ENCODE assay signal across 18 cellular contexts in the genomic region with DNA sequence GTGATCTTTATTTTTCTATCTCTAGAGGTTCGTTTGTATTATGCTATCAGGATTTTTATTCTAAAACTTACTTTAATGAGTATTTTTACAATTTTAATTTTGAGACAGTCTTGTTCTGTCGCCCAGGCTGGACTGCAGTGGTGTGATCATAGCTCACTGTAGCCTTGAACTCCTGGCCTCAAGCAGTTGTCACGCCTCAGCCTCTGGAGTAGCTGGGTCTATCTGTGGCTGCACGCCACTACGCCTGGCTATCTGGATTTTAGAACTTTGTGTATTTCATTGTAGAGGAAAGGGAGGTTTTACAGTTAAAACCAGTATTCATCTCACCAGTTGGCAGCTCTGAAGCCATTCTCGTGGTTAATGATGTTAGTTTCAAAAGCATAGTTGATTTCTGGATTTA. TPM values are rescaled to one million over a fixed set of nuclear protein-coding genes. Genes with fewer than 3 reads are reported as not detected.
DNase-seq lines count a peak whose midpoint lies in the region; ATAC-seq and TF ChIP-seq lines count a peak whose summit lies in the region.
"Had no signal": no experiment of that assay in that cellular context is flagged by ENCODE, and none has a peak within 500 bp of the region (broad histone marks: within the 10 kb centered on the region; RNA-seq: fewer than 3 reads in every experiment).

No MANE protein-coding gene starts in this region.

- H3K4me3 Mint-ChIP-seq in activated CD4-positive, alpha-beta memory T cell treated with anti-CD3 and anti-CD28 coated beads, Interleukin-2, amount 10 ng/mL, durations not matched to agents 7 days and 5 days = no peak overlapping the region
- no peak overlapping the region for H3K4me3 Mint-ChIP-seq in activated CD4-positive, alpha-beta memory T cell treated with anti-CD3 and anti-CD28 coated beads for 36 hours

- intact Hi-C loops in activated CD4-positive, alpha-beta memory T cell treated with anti-CD3 and anti-CD28 coated beads for 36 hours (cut with micrococcal nuclease) = no loop called here
- intact Hi-C loops in heart right ventricle (cut with DNase I) (no loop called here), posterior vena cava (cut with DNase I) (no loop called here)

- CTCF ChIA-PET in activated CD4-positive, alpha-beta memory T cell treated with anti-CD3 and anti-CD28 coated beads, Interleukin-2, amount 10 ng/mL, durations not matched to agents 7 days and 5 days (lab: Charles Lee) = interaction anchor here (1.6 kb wide), 1 partner anchor 24 kb away, joined by 3 read pairs; no protein-coding TSS in a partner anchor
- CTCF ChIA-PET in activated CD4-positive, alpha-beta memory T cell treated with anti-CD3 and anti-CD28 coated beads for 36 hours (lab: Charles Lee) = no interaction called here

- H3K27me3 ChIP-seq in right atrium auricular region = no peaks in the 10 kb centered on the region
- no peaks in the 10 kb centered on the region for H3K27me3 ChIP-seq in heart right ventricle
- H3K27me3 ChIP-seq: BLaER1 treated with 17β-estradiol and CSF1 and Interleukin-3, amounts not matched to agents 10 nM and 100 nM; MG63 had no signal

- H3K4me1 ChIP-seq in right atrium auricular region (peaks cover 0 to 45% of the 10 kb centered on the region in 2 donors), heart right ventricle (peaks cover 6 to 48% (median 25%) of the 10 kb centered on the region in 9 donors)
- H3K4me1 ChIP-seq: HAP-1 had no signal

- WGBS in heart right ventricle, 2 donors = 85 to 86% methylated on average over 6 of the region's 6 CpGs

- no peaks in the 10 kb centered on the region for H3K9me3 Mint-ChIP-seq in activated CD4-positive, alpha-beta memory T cell treated with anti-CD3 and anti-CD28 coated beads, Interleukin-2, amount 10 ng/mL, durations not matched to agents 7 days and 5 days
- H3K9me3 Mint-ChIP-seq in activated CD4-positive, alpha-beta memory T cell treated with anti-CD3 and anti-CD28 coated beads for 36 hours = no peaks in the 10 kb centered on the region

- H3K27me3 Mint-ChIP-seq in activated CD4-positive, alpha-beta memory T cell treated with anti-CD3 and anti-CD28 coated beads, Interleukin-2, amount 10 ng/mL, durations not matched to agents 7 days and 5 days = no peaks in the 10 kb centered on the region
- no peaks in the 10 kb centered on the region for H3K27me3 Mint-ChIP-seq in activated CD4-positive, alpha-beta memory T cell treated with anti-CD3 and anti-CD28 coated beads for 36 hours

- H3K4me3 ChIP-seq in right atrium auricular region = no peak overlapping the region
- no peak overlapping the region for H3K4me3 ChIP-seq in heart right ventricle
- H3K4me3 ChIP-seq: BLaER1 treated with 17β-estradiol and CSF1 and Interleukin-3, amounts not matched to agents 10 nM and 100 nM; HAP-1; MG63 had no signal

- TF ChIP-seq CTCF in right atrium auricular region (IDR thresholded peaks at IDR 0.05) (no peak), heart right ventricle (IDR thresholded peaks at IDR 0.05) (no peak)

- no peaks in the 10 kb centered on the region for H3K9me3 ChIP-seq in right atrium auricular region
- H3K9me3 ChIP-seq in heart right ventricle = peaks cover 0 to 7% (median 0%) of the 10 kb centered on the region in 11 donors
- H3K9me3 ChIP-seq: BLaER1 treated with 17β-estradiol and CSF1 and Interleukin-3, amounts not matched to agents 10 nM and 100 nM; HAP-1; MG63 had no signal

- POLR2A ChIA-PET in activated CD4-positive, alpha-beta memory T cell treated with anti-CD3 and anti-CD28 coated beads, Interleukin-2, amount 10 ng/mL, durations not matched to agents 7 days and 5 days (lab: Charles Lee) = no interaction called here
- POLR2A ChIA-PET in activated CD4-positive, alpha-beta memory T cell treated with anti-CD3 and anti-CD28 coated beads for 36 hours (lab: Charles Lee) = no interaction called here

- H3K36me3 ChIP-seq in right atrium auricular region (peaks cover 87% of the 10 kb centered on the region), heart right ventricle (peaks cover 0 to 98% (median 51%) of the 10 kb centered on the region in 9 donors)

- ATAC-seq in heart right ventricle = no peak
- ATAC-seq in GM19328 (IDR thresholded peaks at IDR 0.05; ENCODE audit: unreplicated experiment) = no peak
- ATAC-seq in GM19395 (IDR thresholded peaks at IDR 0.05; ENCODE audit: unreplicated experiment) = no peak
- ATAC-seq: HepG2 had no signal

- H3K27ac ChIP-seq in right atrium auricular region = peak overlapping the region; percentile 22 to 32
- no peak overlapping the region for H3K27ac ChIP-seq in heart right ventricle
- H3K27ac ChIP-seq: 22Rv1, KMS-11 had no signal

- peaks cover 87% of the 10 kb centered on the region for H3K36me3 Mint-ChIP-seq in activated CD4-positive, alpha-beta memory T cell treated with anti-CD3 and anti-CD28 coated beads, Interleukin-2, amount 10 ng/mL, durations not matched to agents 7 days and 5 days (ENCODE audit: low read depth)
- H3K36me3 Mint-ChIP-seq in activated CD4-positive, alpha-beta memory T cell treated with anti-CD3 and anti-CD28 coated beads for 36 hours = peaks cover 64% of the 10 kb centered on the region

- H3K27ac Mint-ChIP-seq in activated CD4-positive, alpha-beta memory T cell treated with anti-CD3 and anti-CD28 coated beads, Interleukin-2, amount 10 ng/mL, durations not matched to agents 7 days and 5 days = peak overlapping the region; percentile 21
- no peak overlapping the region for H3K27ac Mint-ChIP-seq in activated CD4-positive, alpha-beta memory T cell treated with anti-CD3 and anti-CD28 coated beads for 36 hours

- DNase-seq in activated CD4-positive, alpha-beta memory T cell treated with anti-CD3 and anti-CD28 coated beads, Interleukin-2, amount 10 ng/mL, durations not matched to agents 7 days and 5 days = no peak
- DNase-seq in activated CD4-positive, alpha-beta memory T cell treated with anti-CD3 and anti-CD28 coated beads for 36 hours = no peak
- DNase-seq in right atrium auricular region (ENCODE audit: low spot score) = no peak
- no peak for DNase-seq in heart right ventricle
- peak; percentile 45 for DNase-seq in mesenteric fat pad (ENCODE audit: low spot score)
- no peak for DNase-seq in posterior vena cava (ENCODE audit: low spot score)
- DNase-seq: MG63; NCI-H1105; NCI-H1694 treated with DMSO at 0.1 percent for 48 hours; NCI-H69; NK-92 treated with Interleukin-12 subunit alpha and Interleukin-12 subunit beta, amount 100 ng/mL, for 24 hours had no signal

- peaks cover 18% of the 10 kb centered on the region for H3K4me1 Mint-ChIP-seq in activated CD4-positive, alpha-beta memory T cell treated with anti-CD3 and anti-CD28 coated beads, Interleukin-2, amount 10 ng/mL, durations not matched to agents 7 days and 5 days
- H3K4me1 Mint-ChIP-seq in activated CD4-positive, alpha-beta memory T cell treated with anti-CD3 and anti-CD28 coated beads for 36 hours (ENCODE audit: low read depth) = peaks cover 20% of the 10 kb centered on the region

RNA-seq across cellular contexts. Expression of a gene that starts 25.9 kb away (rescaled TPM):
- total RNA-seq in activated CD4-positive, alpha-beta memory T cell treated with anti-CD3 and anti-CD28 coated beads, Interleukin-2, amount 10 ng/mL, durations not matched to agents 7 days and 5 days = 10 to 100 TPM; 85.9 to 97.1 TPM
- total RNA-seq in activated CD4-positive, alpha-beta memory T cell treated with anti-CD3 and anti-CD28 coated beads for 36 hours = 10 to 100 TPM; 90.7 to 97.2 TPM
- 100 to 1,000 TPM; 134 to 137 TPM for total RNA-seq in right atrium auricular region
- 100 to 1,000 TPM; 144 to 200 (median 188) TPM for total RNA-seq in heart right ventricle
- polyA plus RNA-seq in heart right ventricle = 100 to 1,000 TPM; 114 to 117 TPM
- total RNA-seq in mesenteric fat pad = 110 TPM
- total RNA-seq in posterior vena cava = 100 to 1,000 TPM; 105 to 118 TPM

Comparison
In these comparisons a context has a peak if more than half of its experiments do, and no peak if none do; other contexts are left out.
1. H3K27ac ChIP-seq: peak in right atrium auricular region (2 of 2); none in heart right ventricle (0 of 10).